ENCODE assay signal across 8 cellular contexts in genomic region chrX:121308276-121308805, GRCh38.
DNase-seq lines count a peak whose midpoint lies in the region; ATAC-seq and TF ChIP-seq lines count a peak whose summit lies in the region.

No MANE protein-coding gene starts in this region.

- DNase-seq in natural killer cell treated with Interleukin-12 subunit alpha and Interleukin-12 subunit beta and Interleukin-15 and Interleukin-18, amount 100 ng/mL, for 72 hours (ENCODE audit: low spot score): no peak
- DNase-seq in natural killer cell (no peak), MV-4-11 (lab: John Stamatoyannopoulos, UW) (peak; percentile 35), glutamatergic neuron (peak; percentile 21), NCI-H526 treated with DMSO at 0.1 percent for 48 hours (lab: John Stamatoyannopoulos, UW) (no peak)
- peak; percentile 0 to 14 (median 13) for DNase-seq in activated CD8-positive, alpha-beta memory T cell treated with anti-CD3 and anti-CD28 coated beads for 48 hours (ENCODE audit: low read depth in 2 of 3, low spot score in 2 of 3)
- DNase-seq in stimulated activated CD4-positive, alpha-beta T cell treated with anti-CD3 and anti-CD28 coated beads, Interleukin-1b, Interleukin-23, amount 100 ng/mL, for 48 hours: peak; percentile 77

- no peaks in the 10 kb centered on the region for H3K9me3 Mint-ChIP-seq in natural killer cell treated with Interleukin-12 subunit alpha and Interleukin-12 subunit beta and Interleukin-15 and Interleukin-18, amount 100 ng/mL, for 72 hours
- H3K9me3 Mint-ChIP-seq in natural killer cell: no peaks in the 10 kb centered on the region
- H3K9me3 Mint-ChIP-seq in glutamatergic neuron (ENCODE audit: unreplicated experiment): no peaks in the 10 kb centered on the region

- ATAC-seq in natural killer cell treated with Interleukin-12 subunit alpha and Interleukin-12 subunit beta and Interleukin-15 and Interleukin-18, amount 100 ng/mL, for 72 hours: peak in 1 of 2 donors; percentile 62
- ATAC-seq in natural killer cell (no peak), HG02610 (IDR thresholded peaks at IDR 0.05; ENCODE audit: unreplicated experiment) (peak; percentile 89)

- TF ChIP-seq CTCF in natural killer cell (IDR thresholded peaks at IDR 0.05): no peak
- TF ChIP-seq CTCF in glutamatergic neuron (IDR thresholded peaks at IDR 0.05; ENCODE audit: partially characterized antibody, unreplicated experiment): peak; percentile 17

- peak overlapping the region in 1 of 2 donors; percentile 51 for H3K27ac Mint-ChIP-seq in natural killer cell treated with Interleukin-12 subunit alpha and Interleukin-12 subunit beta and Interleukin-15 and Interleukin-18, amount 100 ng/mL, for 72 hours
- H3K27ac Mint-ChIP-seq in natural killer cell: no peak overlapping the region
- no peak overlapping the region for H3K27ac Mint-ChIP-seq in glutamatergic neuron (ENCODE audit: unreplicated experiment)

- no peaks in the 10 kb centered on the region for H3K36me3 Mint-ChIP-seq in natural killer cell treated with Interleukin-12 subunit alpha and Interleukin-12 subunit beta and Interleukin-15 and Interleukin-18, amount 100 ng/mL, for 72 hours
- H3K36me3 Mint-ChIP-seq in natural killer cell: no peaks in the 10 kb centered on the region
- no peaks in the 10 kb centered on the region for H3K36me3 Mint-ChIP-seq in glutamatergic neuron (ENCODE audit: unreplicated experiment)

- intact Hi-C loops in natural killer cell (cut with micrococcal nuclease): no loop called here

- H3K27me3 Mint-ChIP-seq in natural killer cell treated with Interleukin-12 subunit alpha and Interleukin-12 subunit beta and Interleukin-15 and Interleukin-18, amount 100 ng/mL, for 72 hours: peaks cover 0 to 5% of the 10 kb centered on the region in 2 donors
- H3K27me3 Mint-ChIP-seq in natural killer cell (ENCODE audit: low read depth in 2 of 2): no peaks in the 10 kb centered on the region
- H3K27me3 Mint-ChIP-seq in glutamatergic neuron (ENCODE audit: unreplicated experiment): no peaks in the 10 kb centered on the region

- H3K4me3 Mint-ChIP-seq in natural killer cell treated with Interleukin-12 subunit alpha and Interleukin-12 subunit beta and Interleukin-15 and Interleukin-18, amount 100 ng/mL, for 72 hours: peak overlapping the region; percentile 54
- no peak overlapping the region for H3K4me3 Mint-ChIP-seq in natural killer cell
- no peak overlapping the region for H3K4me3 Mint-ChIP-seq in glutamatergic neuron (ENCODE audit: unreplicated experiment)

- H3K4me1 Mint-ChIP-seq in natural killer cell treated with Interleukin-12 subunit alpha and Interleukin-12 subunit beta and Interleukin-15 and Interleukin-18, amount 100 ng/mL, for 72 hours (ENCODE audit: low read depth in 2 of 2): peaks cover 0 to 5% of the 10 kb centered on the region in 2 donors
- H3K4me1 Mint-ChIP-seq in natural killer cell (no peaks in the 10 kb centered on the region), glutamatergic neuron (ENCODE audit: low read depth, unreplicated experiment) (no peaks in the 10 kb centered on the region)

Comparison
In these comparisons a context has a peak if more than half of its experiments do, and no peak if none do; other contexts are left out.
1. DNase-seq: peak in MV-4-11 (single experiment), activated CD8-positive, alpha-beta memory T cell treated with anti-CD3 and anti-CD28 coated beads for 48 hours (3 of 3), glutamatergic neuron (single experiment) and stimulated activated CD4-positive, alpha-beta T cell treated with anti-CD3 and anti-CD28 coated beads, Interleukin-1b, Interleukin-23, amount 100 ng/mL, for 48 hours (single experiment); none in natural killer cell treated with Interleukin-12 subunit alpha and Interleukin-12 subunit beta and Interleukin-15 and Interleukin-18, amount 100 ng/mL, for 72 hours (single experiment), natural killer cell (single experiment) and NCI-H526 treated with DMSO at 0.1 percent for 48 hours (single experiment).